24 cellular contexts compared by ENCODE assay signal in genomic region chr22:46408568-46409506, GRCh38.
"Had no signal": no experiment of that assay in that cellular context is flagged by ENCODE, and none has a peak within 500 bp of the region (broad histone marks: within the 10 kb centered on the region; RNA-seq: fewer than 3 reads in every experiment).

No MANE protein-coding gene starts in this region.

- H3K9me3 ChIP-seq: ascending aorta, esophagus squamous epithelium, gastrocnemius medialis, neutrophil, pancreas, psoas muscle, right atrium auricular region, vagina had no signal

- H3K4me1 ChIP-seq: ascending aorta, esophagus squamous epithelium, gastrocnemius medialis, pancreas, psoas muscle, vagina had no signal

- H3K36me3 Mint-ChIP-seq: activated naive CD4-positive, alpha-beta T cell treated with anti-CD3 and anti-CD28 coated beads, Interleukin-2, amount 50 U/mL, for 72 hours; mesothelial cell of epicardium; natural killer cell; T-cell; type B pancreatic cell had no signal

- DNase-seq: activated T-cell treated with anti-CD3 and anti-CD28 coated beads, Interleukin-2, amount 50 U/mL, for 24 hours; brain microvascular endothelial cell; central memory CD4-positive, alpha-beta T cell; dorsolateral prefrontal cortex; esophagus squamous epithelium; gastrocnemius medialis; hypothalamus; left ventricle myocardium superior; mammary epithelial cell; natural killer cell; psoas muscle; stimulated activated CD4-positive, alpha-beta T cell treated with anti-CD3 and anti-CD28 coated beads, Interleukin-2, amount 100 ng/mL, for 24 hours; T-cell had no signal

- H3K4me3 ChIP-seq: ascending aorta, dorsolateral prefrontal cortex, esophagus squamous epithelium, gastrocnemius medialis, pancreas, psoas muscle, right atrium auricular region, skin epidermis, vagina had no signal

- H3K27me3 Mint-ChIP-seq: activated T-cell treated with anti-CD3 and anti-CD28 coated beads, Interleukin-2, amount 50 U/mL, for 24 hours; activated T-helper 17 cell treated with anti-CD3 and anti-CD28 coated beads, Interleukin-2, amount 50 U/mL, for 72 hours; stimulated activated memory B cell treated with anti-CD40 and anti-IgM and Interleukin-4, amounts not matched to agents 10 μg/mL and 1 μg/mL and 100 μg/mL, for 72 hours had no signal

- H3K4me3 Mint-ChIP-seq: activated T-cell treated with anti-CD3 and anti-CD28 coated beads, Interleukin-2, amount 50 U/mL, for 24 hours; activated T-helper 17 cell treated with anti-CD3 and anti-CD28 coated beads, Interleukin-2, amount 50 U/mL, for 72 hours; mesothelial cell of epicardium; natural killer cell; stimulated activated memory B cell treated with anti-CD40 and anti-IgM and Interleukin-4, amounts not matched to agents 10 μg/mL and 1 μg/mL and 100 μg/mL, for 72 hours; T-cell; type B pancreatic cell had no signal

- H3K27ac Mint-ChIP-seq: activated naive CD4-positive, alpha-beta T cell treated with anti-CD3 and anti-CD28 coated beads, Interleukin-2, amount 50 U/mL, for 72 hours; activated T-cell treated with anti-CD3 and anti-CD28 coated beads, Interleukin-2, amount 50 U/mL, for 24 hours; activated T-helper 17 cell treated with anti-CD3 and anti-CD28 coated beads, Interleukin-2, amount 50 U/mL, for 72 hours; mesothelial cell of epicardium; natural killer cell; stimulated activated memory B cell treated with anti-CD40 and anti-IgM and Interleukin-4, amounts not matched to agents 10 μg/mL and 1 μg/mL and 100 μg/mL, for 72 hours; T-cell; type B pancreatic cell had no signal

- H3K9me3 Mint-ChIP-seq: activated naive CD4-positive, alpha-beta T cell treated with anti-CD3 and anti-CD28 coated beads, Interleukin-2, amount 50 U/mL, for 72 hours; activated T-cell treated with anti-CD3 and anti-CD28 coated beads, Interleukin-2, amount 50 U/mL, for 24 hours; activated T-helper 17 cell treated with anti-CD3 and anti-CD28 coated beads, Interleukin-2, amount 50 U/mL, for 72 hours; mesothelial cell of epicardium; natural killer cell; stimulated activated memory B cell treated with anti-CD40 and anti-IgM and Interleukin-4, amounts not matched to agents 10 μg/mL and 1 μg/mL and 100 μg/mL, for 72 hours; T-cell; type B pancreatic cell had no signal

- H3K27ac ChIP-seq: ascending aorta, brain microvascular endothelial cell, dorsolateral prefrontal cortex, esophagus squamous epithelium, gastrocnemius medialis, neutrophil, pancreas, psoas muscle, right atrium auricular region, skin epidermis, vagina had no signal

- H3K27me3 ChIP-seq: ascending aorta, brain microvascular endothelial cell, esophagus squamous epithelium, neutrophil, pancreas, right atrium auricular region, vagina had no signal

- H3K4me1 Mint-ChIP-seq: activated T-helper 17 cell treated with anti-CD3 and anti-CD28 coated beads, Interleukin-2, amount 50 U/mL, for 72 hours had no signal

- H3K36me3 ChIP-seq: ascending aorta, brain microvascular endothelial cell, gastrocnemius medialis, neutrophil, pancreas, right atrium auricular region had no signal
